ENCODE assay signal across 8 cellular contexts in genomic region chr16:58684354-58685083, GRCh38. TPM values are rescaled to one million over a fixed set of nuclear protein-coding genes. Genes with fewer than 3 reads are reported as not detected.
DNase-seq lines count a peak whose midpoint lies in the region; ATAC-seq, FAIRE-seq and TF ChIP-seq lines count a peak whose summit lies in the region.

SLC38A7 (minus strand) TSS chr16:58684770; CDS start chr16:58680126, 4,644 bp downstream.

- no peaks in the 10 kb centered on the region for H3K9me3 ChIP-seq in WERI-Rb-1 (ENCODE audit: severe bottlenecking)
- no peaks in the 10 kb centered on the region for H3K9me3 ChIP-seq in mammary epithelial cell (replicated peaks; ENCODE audit: insufficient read depth, low read length)
- H3K9me3 ChIP-seq in small intestine (ENCODE audit: control insufficient read depth, low read depth): no peaks in the 10 kb centered on the region

- no peaks in the 10 kb centered on the region for H4K20me1 ChIP-seq in mammary epithelial cell (ENCODE audit: insufficient read depth, low read length)

- H3K36me3 ChIP-seq in WERI-Rb-1: no peaks in the 10 kb centered on the region
- H3K36me3 ChIP-seq in mammary epithelial cell (ENCODE audit: insufficient read depth, low read length): no peaks in the 10 kb centered on the region
- H3K36me3 ChIP-seq in small intestine (ENCODE audit: control insufficient read depth in 2 of 2, insufficient read depth in 2 of 2, low read length in 2 of 2): peaks cover 0 to 2% of the 10 kb centered on the region in 2 donors

- peak; percentile 100 for ATAC-seq in HG02885 (IDR thresholded peaks at IDR 0.05; ENCODE audit: poor library complexity, unreplicated experiment)

- CTCF ChIA-PET in mammary epithelial cell (lab: Charles Lee; ENCODE audit: low non-redundant PET): interaction anchor here (0.6 kb wide), 2 partner anchors 130 to 551 kb away, joined by 5 read pairs; no protein-coding TSS in a partner anchor

- peak within 1 kb of the TSS; percentile 99 for H2AFZ ChIP-seq in mammary epithelial cell (ENCODE audit: low read depth, low read length)

- peak within 1 kb of the TSS; percentile 62 for H3K27ac ChIP-seq in WERI-Rb-1
- H3K27ac ChIP-seq in mammary epithelial cell (ENCODE audit: insufficient read depth, low read depth, low read length): peak within 1 kb of the TSS; percentile 57
- peak within 1 kb of the TSS in 1 of 2 donors; percentile 68 for H3K27ac ChIP-seq in small intestine (ENCODE audit: low read depth in 1 of 2, low read length in 1 of 2)

- WGBS in mammary epithelial cell (ENCODE audit: low coverage, missing lambda C conversion rate): 5% methylated on average over 27 of the region's 41 CpGs
- WGBS in small intestine, 3 donors: 5 to 8% (median 5%) methylated on average over 35 to 41 of the region's 41 CpGs

- H3K4me3 ChIP-seq in WERI-Rb-1 (ENCODE audit: low read depth, low read length) (peak within 1 kb of the TSS; percentile 85), mammary epithelial cell (replicated peaks in 1 of 3; ENCODE audit: insufficient read depth in 1 of 3, low read depth in 2 of 3, low read length in 3 of 3) (peak within 1 kb of the TSS; percentile 62 to 93 (median 82)), small intestine (ENCODE audit: low read depth in 1 of 2, low read length in 2 of 2) (peak within 1 kb of the TSS; percentile 57 to 85)

- DNase-seq in NCI-H2196 (lab: John Stamatoyannopoulos, UW; ENCODE audit: unreplicated experiment): peak; percentile 56
- no peak for DNase-seq in NCI-H2196 treated with DMSO at 0.1 percent for 48 hours (lab: John Stamatoyannopoulos, UW; ENCODE audit: unreplicated experiment)
- peak; percentile 17 for DNase-seq in NCI-H2081 treated with DMSO at 0.1 percent for 48 hours (lab: John Stamatoyannopoulos, UW)
- DNase-seq in WERI-Rb-1: peak; percentile 85
- DNase-seq in mammary epithelial cell: peak; percentile 72
- DNase-seq in iPS-NIHi11 (ENCODE audit: low spot score): peak; percentile 98
- DNase-seq in small intestine: peak; percentile 81

- FAIRE-seq in small intestine (lab: Jason Lieb, UNC): no peak

- intact Hi-C loops in mammary epithelial cell (cut with micrococcal nuclease): no loop called here

- H3K4me1 ChIP-seq in mammary epithelial cell (ENCODE audit: insufficient read depth, low read length) (no peaks in the 10 kb centered on the region), small intestine (ENCODE audit: control insufficient read depth in 2 of 2, insufficient read depth in 1 of 2, low read depth in 1 of 2, low read length in 1 of 2) (peaks cover 0 to 5% of the 10 kb centered on the region in 2 donors)

- BruUV-seq in mammary epithelial cell (replicated peaks; lab: Mats Ljungman, UMichigan): TSS peak; percentile 47

- dilution Hi-C loops in mammary epithelial cell (cut with HindIII; ENCODE audit: low sequenced_read_pairs): no loop called here

- TF ChIP-seq CTCF in WERI-Rb-1 (IDR thresholded peaks at IDR 0.05; ENCODE audit: low read depth, low read length) (no peak), mammary epithelial cell (conservative IDR thresholded peaks at IDR 0.05 in 1 of 2, IDR thresholded peaks at IDR 0.05 in 1 of 2; ENCODE audit: extremely low read depth in 1 of 2, insufficient read depth in 1 of 2, low read depth in 1 of 2, low read length in 2 of 2) (no peak)

- peak within 1 kb of the TSS; percentile 78 for H3K4me2 ChIP-seq in mammary epithelial cell (ENCODE audit: insufficient read depth, low read depth, low read length)

- no peaks in the 10 kb centered on the region for H3K27me3 ChIP-seq in WERI-Rb-1 (ENCODE audit: insufficient read depth, low read depth, severe bottlenecking)
- no peaks in the 10 kb centered on the region for H3K27me3 ChIP-seq in mammary epithelial cell (ENCODE audit: insufficient read depth, low read length)
- no peaks in the 10 kb centered on the region for H3K27me3 ChIP-seq in small intestine (ENCODE audit: control insufficient read depth in 2 of 2, insufficient read depth in 2 of 2, low read length in 2 of 2)

- H3K9ac ChIP-seq in mammary epithelial cell (ENCODE audit: insufficient read depth, low read length): peak within 1 kb of the TSS; percentile 78

- in situ Hi-C loops in mammary epithelial cell (cut with MboI; ENCODE audit: low sequenced_read_pairs in 2 of 2): no loop called here

- peaks cover 22% of the 10 kb centered on the region for H3K79me2 ChIP-seq in mammary epithelial cell (ENCODE audit: insufficient read depth, low read length)

RNA-seq across cellular contexts. Expression of gene SLC38A7, which starts in this region (rescaled TPM):
- total RNA-seq in mammary epithelial cell: 10 to 100 TPM; 22.7 to 42.0 TPM
- polyA plus RNA-seq in mammary epithelial cell (15.2 TPM), small intestine (1 to 10 TPM; 2.7 to 7.9 (median 3.6) TPM)
- polyA minus RNA-seq in mammary epithelial cell: 22.6 TPM
